1 cellular context compared by ENCODE assay signal in genomic region chr13:44404261-44405139, GRCh38.
TF ChIP-seq lines count a peak whose summit lies in the region.

No MANE protein-coding gene starts in this region.

TF ChIP-seq in HepG2, 621 proteins besides CTCF, POLR2A, EP300 and RAD21 (continued from another document and continues in another):
- TF ChIP-seq CSRNP2 (CRISPR knock-in tag; conservative IDR thresholded peaks at IDR 0.05; ENCODE audit: low read depth) (no peak), SNAI1 (CRISPR knock-in tag; IDR thresholded peaks at IDR 0.05; ENCODE audit: borderline replicate concordance) (no peak), CREB1 (IDR thresholded peaks at IDR 0.05) (no peak), CREB1 (CRISPR knock-in tag; IDR thresholded peaks at IDR 0.05) (no peak), GLMP (CRISPR knock-in tag; IDR thresholded peaks at IDR 0.05; ENCODE audit: borderline replicate concordance) (no peak), HDAC1 (CRISPR knock-in tag; IDR thresholded peaks at IDR 0.05) (peak; percentile 86), ZC3H13 (CRISPR knock-in tag; IDR thresholded peaks at IDR 0.05) (peak; percentile 78), SIX4 (CRISPR knock-in tag; IDR thresholded peaks at IDR 0.05) (peak; percentile 62; the same call in 1 of the 2 replicates), MTA1 (CRISPR knock-in tag; IDR thresholded peaks at IDR 0.05; ENCODE audit: borderline replicate concordance) (peak; percentile 89), MED8 (CRISPR knock-in tag; IDR thresholded peaks at IDR 0.05; ENCODE audit: insufficient replicate concordance) (peak; percentile 90), ZFP82 (CRISPR knock-in tag; IDR thresholded peaks at IDR 0.05; ENCODE audit: borderline replicate concordance) (no peak), ZNF619 (CRISPR knock-in tag; IDR thresholded peaks at IDR 0.05) (no peak; the same call in 1 of the 2 replicates), KDM5A (IDR thresholded peaks at IDR 0.05; ENCODE audit: borderline replicate concordance, low read length) (no peak), ZNF788 (CRISPR knock-in tag; IDR thresholded peaks at IDR 0.05; ENCODE audit: borderline replicate concordance) (peak; percentile 79; the same call in 1 of the 2 replicates), FOSL1 (CRISPR knock-in tag; IDR thresholded peaks at IDR 0.05; ENCODE audit: borderline replicate concordance) (no peak), ZFX (CRISPR knock-in tag; IDR thresholded peaks at IDR 0.05; ENCODE audit: low read depth) (0 out of 2 replicates have a peak, but pooled peaks have one; percentile 52), THAP8 (CRISPR knock-in tag; IDR thresholded peaks at IDR 0.05; ENCODE audit: borderline replicate concordance) (no peak), TEAD3 (CRISPR knock-in tag; optimal IDR thresholded peaks at IDR 0.05; ENCODE audit: borderline replicate concordance) (peak; percentile 93), ZFP62 (CRISPR knock-in tag; IDR thresholded peaks at IDR 0.05) (no peak), ZNF496 (CRISPR knock-in tag; IDR thresholded peaks at IDR 0.05; ENCODE audit: insufficient replicate concordance) (no peak), AGO1 (IDR thresholded peaks at IDR 0.05; ENCODE audit: low read depth, low read length, poor library complexity, severe bottlenecking) (no peak), STAT5B (CRISPR knock-in tag; IDR thresholded peaks at IDR 0.05) (no peak), PCBP1 (IDR thresholded peaks at IDR 0.05; ENCODE audit: borderline replicate concordance, low read depth, low read length) (no peak), SNAPC4 (CRISPR knock-in tag; IDR thresholded peaks at IDR 0.05) (peak; percentile 84), ZNF138 (CRISPR knock-in tag; IDR thresholded peaks at IDR 0.05; ENCODE audit: low read depth) (peak; percentile 72; the same call in 1 of the 2 replicates), TP53 (CRISPR knock-in tag; conservative IDR thresholded peaks at IDR 0.05) (no peak), NCOA2 (CRISPR knock-in tag; IDR thresholded peaks at IDR 0.05) (peak; percentile 90), NR2F6 (IDR thresholded peaks at IDR 0.05) (peak; percentile 93), NR2F6 (CRISPR knock-in tag; IDR thresholded peaks at IDR 0.05) (peak; percentile 96), ZNF614 (CRISPR knock-in tag; IDR thresholded peaks at IDR 0.05; ENCODE audit: borderline replicate concordance) (peak; percentile 77), DMAP1 (CRISPR knock-in tag; IDR thresholded peaks at IDR 0.05) (peak; percentile 83), HINFP (CRISPR knock-in tag; IDR thresholded peaks at IDR 0.05; ENCODE audit: low read depth) (peak; percentile 45; the same call in 1 of the 2 replicates), RARG (CRISPR knock-in tag; IDR thresholded peaks at IDR 0.05; ENCODE audit: low read depth) (no peak), ZNF607 (CRISPR knock-in tag; IDR thresholded peaks at IDR 0.05; ENCODE audit: borderline replicate concordance) (peak; percentile 76), KLF16 (CRISPR knock-in tag; IDR thresholded peaks at IDR 0.05) (peak in 1 of 2 experiments; percentile 72; a peak in 1 of 4 replicates), IRF2 (CRISPR knock-in tag; IDR thresholded peaks at IDR 0.05) (peak; percentile 89), SMAD3 (CRISPR knock-in tag; IDR thresholded peaks at IDR 0.05) (peak; percentile 75; the same call in 1 of the 2 replicates), HNRNPLL (IDR thresholded peaks at IDR 0.05; ENCODE audit: low read depth, low read length, poor library complexity, severe bottlenecking) (peak; percentile 22), ZMYM2 (CRISPR knock-in tag; IDR thresholded peaks at IDR 0.05) (no peak), ZNF569 (CRISPR knock-in tag; IDR thresholded peaks at IDR 0.05; ENCODE audit: borderline replicate concordance) (no peak), ZFP90 (CRISPR knock-in tag; IDR thresholded peaks at IDR 0.05; ENCODE audit: borderline replicate concordance) (0 out of 2 replicates have a peak, but pooled peaks have one; percentile 43), ZMAT3 (CRISPR knock-in tag; conservative IDR thresholded peaks at IDR 0.05) (peak; percentile 71; the same call in 1 of the 2 replicates), WIZ (CRISPR knock-in tag; IDR thresholded peaks at IDR 0.05) (peak; percentile 68; the same call in 1 of the 2 replicates), CENPX (CRISPR knock-in tag; IDR thresholded peaks at IDR 0.05) (no peak), HNF4G (IDR thresholded peaks at IDR 0.05; ENCODE audit: borderline replicate concordance, low read depth, low read length) (peak; percentile 80), HNF4G (CRISPR knock-in tag; IDR thresholded peaks at IDR 0.05; ENCODE audit: borderline replicate concordance, low read depth) (peak; percentile 92), HMGXB4 (CRISPR knock-in tag; IDR thresholded peaks at IDR 0.05; ENCODE audit: borderline replicate concordance in 1 of 2, low read depth in 1 of 2) (peak; percentile 77 to 81), ZNF780A (CRISPR knock-in tag; IDR thresholded peaks at IDR 0.05) (no peak), HMG20A (CRISPR knock-in tag; IDR thresholded peaks at IDR 0.05; ENCODE audit: borderline replicate concordance) (peak; percentile 84), ZNF333 (CRISPR knock-in tag; IDR thresholded peaks at IDR 0.05; ENCODE audit: borderline replicate concordance) (peak; percentile 76; the same call in 1 of the 2 replicates), ARNT2 (CRISPR knock-in tag; IDR thresholded peaks at IDR 0.05; ENCODE audit: low read depth) (no peak)
- TF ChIP-seq, protein P1, sequence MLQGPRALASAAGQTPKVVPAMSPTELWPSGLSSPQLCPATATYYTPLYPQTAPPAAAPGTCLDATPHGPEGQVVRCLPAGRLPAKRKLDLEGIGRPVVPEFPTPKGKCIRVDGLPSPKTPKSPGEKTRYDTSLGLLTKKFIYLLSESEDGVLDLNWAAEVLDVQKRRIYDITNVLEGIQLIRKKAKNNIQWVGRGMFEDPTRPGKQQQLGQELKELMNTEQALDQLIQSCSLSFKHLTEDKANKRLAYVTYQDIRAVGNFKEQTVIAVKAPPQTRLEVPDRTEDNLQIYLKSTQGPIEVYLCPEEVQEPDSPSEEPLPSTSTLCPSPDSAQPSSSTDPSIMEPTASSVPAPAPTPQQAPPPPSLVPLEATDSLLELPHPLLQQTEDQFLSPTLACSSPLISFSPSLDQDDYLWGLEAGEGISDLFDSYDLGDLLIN (CRISPR knock-in tag; IDR thresholded peaks at IDR 0.05; ENCODE audit: borderline replicate concordance): no peak
- TF ChIP-seq, protein P2, sequence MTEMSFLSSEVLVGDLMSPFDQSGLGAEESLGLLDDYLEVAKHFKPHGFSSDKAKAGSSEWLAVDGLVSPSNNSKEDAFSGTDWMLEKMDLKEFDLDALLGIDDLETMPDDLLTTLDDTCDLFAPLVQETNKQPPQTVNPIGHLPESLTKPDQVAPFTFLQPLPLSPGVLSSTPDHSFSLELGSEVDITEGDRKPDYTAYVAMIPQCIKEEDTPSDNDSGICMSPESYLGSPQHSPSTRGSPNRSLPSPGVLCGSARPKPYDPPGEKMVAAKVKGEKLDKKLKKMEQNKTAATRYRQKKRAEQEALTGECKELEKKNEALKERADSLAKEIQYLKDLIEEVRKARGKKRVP (CRISPR knock-in tag; IDR thresholded peaks at IDR 0.05): no peak
- TF ChIP-seq, protein P3, sequence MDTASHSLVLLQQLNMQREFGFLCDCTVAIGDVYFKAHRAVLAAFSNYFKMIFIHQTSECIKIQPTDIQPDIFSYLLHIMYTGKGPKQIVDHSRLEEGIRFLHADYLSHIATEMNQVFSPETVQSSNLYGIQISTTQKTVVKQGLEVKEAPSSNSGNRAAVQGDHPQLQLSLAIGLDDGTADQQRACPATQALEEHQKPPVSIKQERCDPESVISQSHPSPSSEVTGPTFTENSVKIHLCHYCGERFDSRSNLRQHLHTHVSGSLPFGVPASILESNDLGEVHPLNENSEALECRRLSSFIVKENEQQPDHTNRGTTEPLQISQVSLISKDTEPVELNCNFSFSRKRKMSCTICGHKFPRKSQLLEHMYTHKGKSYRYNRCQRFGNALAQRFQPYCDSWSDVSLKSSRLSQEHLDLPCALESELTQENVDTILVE (CRISPR knock-in tag; IDR thresholded peaks at IDR 0.05): peak; percentile 37; the same call in 1 of the 2 replicates
- TF ChIP-seq, protein P4, sequence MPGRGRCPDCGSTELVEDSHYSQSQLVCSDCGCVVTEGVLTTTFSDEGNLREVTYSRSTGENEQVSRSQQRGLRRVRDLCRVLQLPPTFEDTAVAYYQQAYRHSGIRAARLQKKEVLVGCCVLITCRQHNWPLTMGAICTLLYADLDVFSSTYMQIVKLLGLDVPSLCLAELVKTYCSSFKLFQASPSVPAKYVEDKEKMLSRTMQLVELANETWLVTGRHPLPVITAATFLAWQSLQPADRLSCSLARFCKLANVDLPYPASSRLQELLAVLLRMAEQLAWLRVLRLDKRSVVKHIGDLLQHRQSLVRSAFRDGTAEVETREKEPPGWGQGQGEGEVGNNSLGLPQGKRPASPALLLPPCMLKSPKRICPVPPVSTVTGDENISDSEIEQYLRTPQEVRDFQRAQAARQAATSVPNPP (CRISPR knock-in tag; IDR thresholded peaks at IDR 0.05): peak; percentile 75; the same call in 1 of the 2 replicates
